5 cellular contexts compared by ENCODE assay signal in the genomic region with DNA sequence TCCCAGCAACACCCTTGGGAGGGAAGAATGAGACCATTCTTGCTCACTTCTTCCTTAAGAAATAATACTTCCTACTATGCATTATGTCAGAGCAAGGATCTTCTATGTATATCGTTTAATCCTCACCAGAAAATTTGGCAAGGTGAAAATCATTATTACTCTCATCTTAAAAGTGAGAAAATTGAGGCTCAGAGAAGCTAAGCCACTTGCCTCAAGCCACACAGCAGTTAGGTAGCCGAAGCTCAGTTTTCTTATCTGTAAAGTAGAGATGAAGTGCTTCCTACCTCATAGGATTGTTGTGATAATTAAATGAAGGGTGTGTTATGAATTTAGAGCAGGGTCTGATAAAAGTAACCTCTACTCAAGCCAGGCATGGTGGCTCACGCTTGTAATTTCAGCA.
"Had no signal": no experiment of that assay in that cellular context is flagged by ENCODE, and none has a peak within 500 bp of the region (broad histone marks: within the 10 kb centered on the region; RNA-seq: fewer than 3 reads in every experiment).

No MANE protein-coding gene starts in this region.

- FAIRE-seq: G401.6, GM12891, GM19239 had no signal

- DNase-seq: GDM1, GF-D8 had no signal
